8 cellular contexts compared by ENCODE assay signal in the genomic region with DNA sequence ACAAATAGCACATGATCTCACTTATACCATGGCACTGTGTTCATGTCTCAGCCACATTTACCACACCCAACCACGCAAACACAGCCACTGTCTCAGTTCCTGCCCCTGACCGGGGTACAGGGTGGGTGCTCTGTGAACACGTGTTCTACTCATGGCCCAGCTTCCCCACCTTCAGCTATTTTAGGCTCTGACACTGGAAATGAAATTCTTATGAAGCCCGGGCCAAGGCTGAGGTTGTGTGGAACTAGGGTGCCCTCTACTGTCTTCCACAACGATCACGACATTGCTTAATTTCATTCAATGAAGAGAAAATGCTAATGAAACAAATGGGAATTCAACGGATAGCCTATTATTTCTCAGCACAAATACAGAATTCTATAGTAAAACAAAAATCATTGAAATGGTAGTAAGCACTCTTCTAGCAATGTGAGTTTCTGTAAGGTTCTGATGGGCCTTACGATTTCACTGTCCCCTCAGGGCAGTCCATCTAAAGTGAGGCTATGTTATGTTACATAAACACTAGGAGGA. TPM values are rescaled to one million over a fixed set of nuclear protein-coding genes. Genes with fewer than 3 reads are reported as not detected.
DNase-seq lines count a peak whose midpoint lies in the region; ATAC-seq and TF ChIP-seq lines count a peak whose summit lies in the region.

No MANE protein-coding gene starts in this region.

- H3K4me1 ChIP-seq in IMR-90 (ENCODE audit: control insufficient read depth, insufficient read depth, low read length) (no peaks in the 10 kb centered on the region), OCI-LY7 (ENCODE audit: insufficient read depth, low read length, poor library complexity, severe bottlenecking) (no peaks in the 10 kb centered on the region)

- no peaks in the 10 kb centered on the region for H3K79me2 ChIP-seq in OCI-LY7 (ENCODE audit: insufficient read depth, low read depth, low read length)

- no peak for TF ChIP-seq POLR2A in IMR-90 (IDR thresholded peaks at IDR 0.05; ENCODE audit: low read depth, low read length)

- H3K9ac ChIP-seq in IMR-90 (ENCODE audit: low read depth, low read length), result no peak overlapping the region

- BruUV-seq in IMR-90 (replicated peaks; lab: Mats Ljungman, UMichigan) (no TSS peak), OCI-LY7 (replicated peaks; lab: Mats Ljungman, UMichigan) (no TSS peak), Calu3 (replicated peaks; lab: Mats Ljungman, UMichigan) (no TSS peak)

- no peak overlapping the region for H4K91ac ChIP-seq in IMR-90 (ENCODE audit: insufficient read depth, low read depth, low read length)

- dilution Hi-C loops in IMR-90 (cut with HindIII; ENCODE audit: low sequenced_read_pairs, unreplicated experiment), result no loop called here

- 17% methylated on average over 1 of the region's 8 CpGs; no CpG with 5 or more reads in 1 of the 2 experiments for WGBS in IMR-90 (ENCODE audit: extremely low coverage in 2 of 2, insufficient read length in 1 of 2), 2 experiments

- H2AK9ac ChIP-seq in IMR-90 (replicated peaks; ENCODE audit: low read depth, low read length, poor library complexity), result no peak overlapping the region

- H4K8ac ChIP-seq in IMR-90 (ENCODE audit: low read depth in 2 of 2, low read length in 2 of 2), result no peak overlapping the region

- no peak overlapping the region for H3K4me2 ChIP-seq in IMR-90 (ENCODE audit: low read depth, low read length)
- no peak overlapping the region for H3K4me2 ChIP-seq in OCI-LY7 (ENCODE audit: low read length)

- H3K79me1 ChIP-seq in IMR-90 (ENCODE audit: low read depth in 1 of 2, low read length in 2 of 2), result no peaks in the 10 kb centered on the region

- no peak overlapping the region for H2AK5ac ChIP-seq in IMR-90 (ENCODE audit: low read depth, low read length)

- H3K9me3 Mint-ChIP-seq in progenitor cell of endocrine pancreas (ENCODE audit: low read depth), result peaks cover 11% of the 10 kb centered on the region
- H3K9me3 Mint-ChIP-seq in Calu3 (ENCODE audit: low read depth, unreplicated experiment), result no peaks in the 10 kb centered on the region

- DNase-seq in BJ (ENCODE audit: low read depth), result no peak
- DNase-seq in IMR-90, result peak; percentile 36
- DNase-seq in OCI-LY7 (ENCODE audit: low spot score), result peak; percentile 32
- peak; percentile 10 for DNase-seq in fibroblast of villous mesenchyme (ENCODE audit: low read depth)
- DNase-seq in progenitor cell of endocrine pancreas (ENCODE audit: low spot score, unreplicated experiment), result no peak
- no peak for DNase-seq in T-helper 17 cell
- DNase-seq in Calu3, result no peak

- peaks cover 40% of the 10 kb centered on the region for H3K27me3 Mint-ChIP-seq in progenitor cell of endocrine pancreas
- peaks cover 14% of the 10 kb centered on the region for H3K27me3 Mint-ChIP-seq in T-helper 17 cell
- no peaks in the 10 kb centered on the region for H3K27me3 Mint-ChIP-seq in Calu3 (ENCODE audit: unreplicated experiment)

- POLR2A ChIA-PET in BJ (lab: Charles Lee), result no interaction called here
- POLR2A ChIA-PET in IMR-90 (lab: Charles Lee; ENCODE audit: unreplicated experiment), result no interaction called here
- POLR2A ChIA-PET in OCI-LY7 (lab: Charles Lee), result interaction anchor here (0.5 kb wide), 2 partner anchors 129 to 864 kb away, joined by 3 to 5 read pairs; no protein-coding TSS in a partner anchor

- H3K9me3 ChIP-seq in IMR-90 (ENCODE audit: control insufficient read depth, insufficient read depth, low read length) (no peaks in the 10 kb centered on the region), OCI-LY7 (ENCODE audit: low read length) (no peaks in the 10 kb centered on the region), T-helper 17 cell (ENCODE audit: control insufficient read depth, low read length, poor library complexity, severe bottlenecking) (no peaks in the 10 kb centered on the region)

- TF ChIP-seq RAD21 in IMR-90 (IDR thresholded peaks at IDR 0.05; ENCODE audit: low read length), result peak; percentile 83

- ATAC-seq in IMR-90 (ENCODE audit: low read depth) (peak; percentile 56), T-helper 17 cell (no peak), HG02642 (IDR thresholded peaks at IDR 0.05; ENCODE audit: poor library complexity, unreplicated experiment) (no peak)

- H3K4me1 Mint-ChIP-seq in progenitor cell of endocrine pancreas (ENCODE audit: low read depth), result no peaks in the 10 kb centered on the region
- H3K4me1 Mint-ChIP-seq in T-helper 17 cell, result no peaks in the 10 kb centered on the region
- H3K4me1 Mint-ChIP-seq in Calu3 (ENCODE audit: low read depth, unreplicated experiment), result no peaks in the 10 kb centered on the region

- H3K9me2 ChIP-seq in OCI-LY7 (ENCODE audit: insufficient read depth, low read length), result no peaks in the 10 kb centered on the region

- peak; percentile 57 for TF ChIP-seq CTCF in BJ (IDR thresholded peaks at IDR 0.05; ENCODE audit: insufficient read depth, low read depth, low read length)
- TF ChIP-seq CTCF in IMR-90 (conservative IDR thresholded peaks at IDR 0.05; ENCODE audit: low read depth, low read length), result peak; percentile 68
- TF ChIP-seq CTCF in OCI-LY7 (conservative IDR thresholded peaks at IDR 0.05; ENCODE audit: low read length), result peak; percentile 82
- peak; percentile 45 for TF ChIP-seq CTCF in fibroblast of villous mesenchyme (IDR thresholded peaks at IDR 0.05; ENCODE audit: insufficient read depth, low read depth, low read length)
- peak; percentile 75 for TF ChIP-seq CTCF in progenitor cell of endocrine pancreas (IDR thresholded peaks at IDR 0.05; ENCODE audit: unreplicated experiment)
- TF ChIP-seq CTCF in Calu3 (IDR thresholded peaks at IDR 0.05; ENCODE audit: unreplicated experiment), result no peak

- no peak overlapping the region for H3K4me3 Mint-ChIP-seq in progenitor cell of endocrine pancreas (ENCODE audit: low read depth)
- H3K4me3 Mint-ChIP-seq in T-helper 17 cell, result no peak overlapping the region
- H3K4me3 Mint-ChIP-seq in Calu3 (ENCODE audit: low read depth, unreplicated experiment), result no peak overlapping the region

- H2BK5ac ChIP-seq in IMR-90 (ENCODE audit: low read depth, low read length, poor library complexity, severe bottlenecking), result no peak overlapping the region

- H3K14ac ChIP-seq in IMR-90 (replicated peaks; ENCODE audit: low read depth, low read length), result no peak overlapping the region

- H4K20me1 ChIP-seq in IMR-90 (ENCODE audit: insufficient read depth, low read length) (no peaks in the 10 kb centered on the region), OCI-LY7 (ENCODE audit: insufficient read depth, low read length) (no peaks in the 10 kb centered on the region)

- no peak overlapping the region for H2BK15ac ChIP-seq in IMR-90 (ENCODE audit: low read depth, low read length)

- H3K27ac Mint-ChIP-seq in progenitor cell of endocrine pancreas (no peak overlapping the region), T-helper 17 cell (no peak overlapping the region), Calu3 (ENCODE audit: unreplicated experiment) (no peak overlapping the region)

- H3K18ac ChIP-seq in IMR-90 (ENCODE audit: low read depth, low read length), result no peak overlapping the region

- no peak overlapping the region for H3K4ac ChIP-seq in IMR-90 (ENCODE audit: low read depth, low read length)

- H4K5ac ChIP-seq in IMR-90 (ENCODE audit: low read depth, low read length), result no peak overlapping the region

- CTCF ChIA-PET in BJ (lab: Yijun Ruan, JAX) (interaction anchor here (1.3 to 1.9 kb wide), 4 partner anchors 917 to 1359 kb away, joined by 3 to 11 read pairs (median 4); no protein-coding TSS in a partner anchor), IMR-90 (lab: Yijun Ruan, JAX) (interaction anchor here (1.0 to 1.6 kb wide), 2 partner anchors 1356 to 1359 kb away, joined by 3 to 6 read pairs; no protein-coding TSS in a partner anchor), OCI-LY7 (lab: Charles Lee; ENCODE audit: unreplicated experiment) (no interaction called here), Calu3 (lab: Charles Lee) (no interaction called here)

- in situ Hi-C loops in IMR-90 (cut with MboI; ENCODE audit: low sequenced_read_pairs), result loop anchor here (10.0 kb wide), 1 partner anchor 1350 kb away; no protein-coding TSS in a partner anchor

- H3K36me3 Mint-ChIP-seq in progenitor cell of endocrine pancreas (ENCODE audit: insufficient read depth), result no peaks in the 10 kb centered on the region
- no peaks in the 10 kb centered on the region for H3K36me3 Mint-ChIP-seq in T-helper 17 cell (ENCODE audit: low read depth)
- H3K36me3 Mint-ChIP-seq in Calu3 (ENCODE audit: insufficient read depth, unreplicated experiment), result no peaks in the 10 kb centered on the region

- no peak overlapping the region for H3K4me3 ChIP-seq in BJ (ENCODE audit: low read depth, low read length)
- H3K4me3 ChIP-seq in IMR-90 (ENCODE audit: insufficient read depth, low read depth, low read length), result no peak overlapping the region
- no peak overlapping the region for H3K4me3 ChIP-seq in OCI-LY7 (ENCODE audit: low read depth, low read length, poor library complexity, severe bottlenecking)
- no peak overlapping the region for H3K4me3 ChIP-seq in fibroblast of villous mesenchyme (ENCODE audit: low read depth, low read length)

- H2AFZ ChIP-seq in IMR-90 (replicated peaks; ENCODE audit: low read length, poor library complexity), result no peak overlapping the region
- no peak overlapping the region for H2AFZ ChIP-seq in OCI-LY7 (ENCODE audit: low read length)

- no peak overlapping the region for H2BK120ac ChIP-seq in IMR-90 (ENCODE audit: low read depth, low read length)

- H3K9me1 ChIP-seq in IMR-90 (ENCODE audit: insufficient read depth, low read length), result no peaks in the 10 kb centered on the region

- no peak overlapping the region for H3K23ac ChIP-seq in IMR-90 (ENCODE audit: low read depth, low read length)

- intact Hi-C loops in IMR-90 (cut with micrococcal nuclease) (loop anchor here (1.0 to 10.0 kb wide), 3 partner anchors 827 to 1730 kb away; no protein-coding TSS in a partner anchor), OCI-LY7 (cut with micrococcal nuclease; ENCODE audit: unreplicated experiment) (loop anchor here (10.0 kb wide), 2 partner anchors 930 to 1360 kb away; no protein-coding TSS in a partner anchor), Calu3 (cut with micrococcal nuclease; ENCODE audit: unreplicated experiment) (no loop called here)

- no peak overlapping the region for H2BK20ac ChIP-seq in IMR-90 (ENCODE audit: low read depth, low read length)

- H3K56ac ChIP-seq in IMR-90 (ENCODE audit: extremely low read depth, insufficient read depth, low read length), result no peak overlapping the region

- H3K27me3 ChIP-seq in BJ (ENCODE audit: control insufficient read depth, insufficient read depth, low read length), result peaks cover 5% of the 10 kb centered on the region
- peaks cover 16% of the 10 kb centered on the region for H3K27me3 ChIP-seq in IMR-90 (ENCODE audit: control insufficient read depth, insufficient read depth, low read length)

- H3K36me3 ChIP-seq in BJ (ENCODE audit: control insufficient read depth, insufficient read depth, low read length) (no peaks in the 10 kb centered on the region), IMR-90 (ENCODE audit: control insufficient read depth, insufficient read depth, low read length) (no peaks in the 10 kb centered on the region), OCI-LY7 (ENCODE audit: insufficient read depth, low read length) (no peaks in the 10 kb centered on the region)

- H3K27ac ChIP-seq in IMR-90 (ENCODE audit: insufficient read depth, low read length) (no peak overlapping the region), OCI-LY7 (ENCODE audit: low read depth, low read length, poor library complexity, severe bottlenecking) (no peak overlapping the region)

RNA-seq across cellular contexts. Expression of a gene that starts 2.1 kb away (rescaled TPM):
- 0.25 and 0.40 TPM in 2 replicates for polyA plus RNA-seq in BJ (2011; rRNA removed)
- 0.57 TPM in 1 of 2 replicates, not detected in the other for polyA minus RNA-seq in BJ (2011; rRNA and poly(A)+ RNA removed)
- total RNA-seq in IMR-90 (2012; rRNA removed), result 7.3 and 8.3 TPM in 2 replicates
- 4.0 and 4.3 TPM in 2 replicates for polyA plus RNA-seq in IMR-90 (2012; rRNA removed)
- polyA plus RNA-seq in IMR-90 (2012; cell fraction: cytosol; rRNA removed), result 1.0 and 2.8 TPM in 2 replicates
- polyA plus RNA-seq in IMR-90 (2012; cell fraction: nucleus; rRNA removed; ENCODE audit: low replicate concordance), result 1.9 and 3.6 TPM in 2 replicates
- total RNA-seq in OCI-LY7 (2014; rRNA removed; shearing (Covaris generic)), result not detected in 2 replicates
- total RNA-seq in OCI-LY7 (2022), result not detected in 2 replicates
- total RNA-seq in fibroblast of villous mesenchyme, result 0.32 and 0.43 TPM in 2 replicates
- total RNA-seq in progenitor cell of endocrine pancreas, result 0.10 TPM in 1 of 2 replicates, not detected in the other
- total RNA-seq in T-helper 17 cell, result not detected
- total RNA-seq in Calu3 (2022), result not detected in 2 replicates

Comparison
In these comparisons a context has a peak if more than half of its experiments do, and no peak if none do; other contexts are left out.
1. DNase-seq: peak in IMR-90 (single experiment), OCI-LY7 (single experiment) and fibroblast of villous mesenchyme (single experiment); none in BJ (single experiment), progenitor cell of endocrine pancreas (single experiment), T-helper 17 cell (0 of 3) and Calu3 (single experiment).
2. CTCF ChIA-PET loops: an anchor here in BJ (1.3 to 1.9 kb wide) and IMR-90 (1.0 to 1.6 kb wide); none called in OCI-LY7 and Calu3.